39 cellular contexts compared by ENCODE assay signal in genomic region chr7:153440781-153441180, GRCh38.
"Had no signal": no experiment of that assay in that cellular context is flagged by ENCODE, and none has a peak within 500 bp of the region (broad histone marks: within the 10 kb centered on the region; RNA-seq: fewer than 3 reads in every experiment).

No MANE protein-coding gene starts in this region.

- FAIRE-seq: TTC549 had no signal

- H3K9me3 Mint-ChIP-seq: activated naive CD8-positive, alpha-beta T cell treated with anti-CD3 and anti-CD28 coated beads, Interleukin-2, amount 10 ng/mL, durations not matched to agents 7 days and 5 days had no signal

- H3K4me1 ChIP-seq: ascending aorta had no signal

- H3K4me3 Mint-ChIP-seq: activated CD4-positive, alpha-beta memory T cell treated with anti-CD3 and anti-CD28 coated beads, Interleukin-2, amount 10 ng/mL, durations not matched to agents 7 days and 5 days; activated CD4-positive, alpha-beta T cell treated with anti-CD3 and anti-CD28 coated beads for 36 hours; activated CD4-positive, alpha-beta T cell treated with anti-CD3 and anti-CD28 coated beads, Interleukin-2, amount 10 ng/mL, durations not matched to agents 7 days and 5 days; activated CD8-positive, alpha-beta memory T cell treated with anti-CD3 and anti-CD28 coated beads, Interleukin-2, amount 10 ng/mL, durations not matched to agents 7 days and 5 days; activated CD8-positive, alpha-beta T cell treated with anti-CD3 and anti-CD28 coated beads, Interleukin-2, amount 10 ng/mL, durations not matched to agents 7 days and 5 days; activated naive CD4-positive, alpha-beta T cell treated with anti-CD3 and anti-CD28 coated beads, Interleukin-2, amount 10 ng/mL, durations not matched to agents 7 days and 5 days; activated naive CD4-positive, alpha-beta T cell treated with anti-CD3 and anti-CD28 coated beads, Interleukin-2, amount 50 U/mL, for 24 hours; activated naive CD8-positive, alpha-beta T cell; activated naive CD8-positive, alpha-beta T cell treated with anti-CD3 and anti-CD28 coated beads, Interleukin-2, amount 10 ng/mL, durations not matched to agents 7 days and 5 days; activated naive CD8-positive, alpha-beta T cell treated with anti-CD3 and anti-CD28 coated beads, Interleukin-2, amount 50 U/mL, for 24 hours; activated T-cell treated with anti-CD3 and anti-CD28 coated beads, Interleukin-2, amount 50 U/mL, for 24 hours; brain; central memory CD8-positive, alpha-beta T cell; T-helper 1 cell treated with Interleukin-12 subunit alpha and Interleukin-12 subunit beta and Interleukin-4 antibody, amounts not matched to agents 30 μg/mL and 1 μg/mL, for 36 hours; T-helper 2 cell treated with Interferon-gamma antibody and Interleukin-4, amounts not matched to agents 5 μg/mL and 100 μg/mL, for 36 hours; WTC11 had no signal

- ATAC-seq: activated CD4-positive, alpha-beta T cell treated with anti-CD3 and anti-CD28 coated beads for 36 hours; activated CD4-positive, CD25-positive, alpha-beta regulatory T cell treated with anti-CD3 and anti-CD28 coated beads, Interleukin-2, amount 50 U/mL, for 24 hours; activated CD8-positive, alpha-beta memory T cell treated with anti-CD3 and anti-CD28 coated beads, Interleukin-2, amount 10 ng/mL, durations not matched to agents 7 days and 5 days; activated CD8-positive, alpha-beta T cell treated with anti-CD3 and anti-CD28 coated beads, Interleukin-2, amount 10 ng/mL, durations not matched to agents 7 days and 5 days; activated naive CD8-positive, alpha-beta T cell treated with anti-CD3 and anti-CD28 coated beads, Interleukin-2, amount 50 U/mL, for 24 hours; WTC11 had no signal

- DNase-seq: activated CD4-positive, alpha-beta memory T cell treated with anti-CD3 and anti-CD28 coated beads, Interleukin-2, amount 10 ng/mL, durations not matched to agents 7 days and 5 days; activated CD4-positive, alpha-beta T cell treated with anti-CD3 and anti-CD28 coated beads for 1 hour; activated CD4-positive, alpha-beta T cell treated with anti-CD3 and anti-CD28 coated beads for 36 hours; activated CD4-positive, alpha-beta T cell treated with anti-CD3 and anti-CD28 coated beads for 48 hours; activated CD4-positive, alpha-beta T cell treated with anti-CD3 and anti-CD28 coated beads, Interleukin-2, amount 10 ng/mL, durations not matched to agents 7 days and 5 days; activated CD4-positive, alpha-beta T cell treated with anti-CD3 and anti-CD28 coated beads, Interleukin-2, amount 50 U/mL, for 48 hours; activated CD4-positive, CD25-positive, alpha-beta regulatory T cell; activated CD8-positive, alpha-beta memory T cell treated with anti-CD3 and anti-CD28 coated beads for 24 hours; activated CD8-positive, alpha-beta memory T cell treated with anti-CD3 and anti-CD28 coated beads, Interleukin-2, amount 10 ng/mL, durations not matched to agents 7 days and 5 days; activated CD8-positive, alpha-beta memory T cell treated with anti-CD3 and anti-CD28 coated beads, Interleukin-2, amount 50 U/mL, for 48 hours; activated CD8-positive, alpha-beta T cell treated with anti-CD3 and anti-CD28 coated beads, Interleukin-2, amount 10 ng/mL, durations not matched to agents 7 days and 5 days; activated effector memory CD4-positive, alpha-beta T cell treated with Interleukin-2 at 50 U/mL for 16 hours; activated gamma-delta T cell; activated naive CD4-positive, alpha-beta T cell treated with anti-CD3 and anti-CD28 coated beads, Interleukin-2, amount 10 ng/mL, durations not matched to agents 7 days and 5 days; activated naive CD4-positive, alpha-beta T cell treated with Interleukin-2 at 50 U/mL for 16 hours; activated naive CD8-positive, alpha-beta T cell treated with anti-CD3 and anti-CD28 coated beads, Interleukin-2, amount 10 ng/mL, durations not matched to agents 7 days and 5 days; activated naive CD8-positive, alpha-beta T cell treated with anti-CD3 and anti-CD28 coated beads, Interleukin-2, amount 50 U/mL, for 24 hours; activated T-cell treated with anti-CD3 and anti-CD28 coated beads, Interleukin-2, amount 50 U/mL, for 24 hours; activated T-cell treated with anti-CD3 and anti-CD28 coated beads, Interleukin-2, amount 50 U/mL, for 48 hours; amygdala; anterior cingulate cortex; caudate nucleus; SW 1271; T-helper 1 cell; T-helper 2 cell; T-helper 9 cell; WERI-Rb-1 had no signal

- H3K4me3 ChIP-seq: ascending aorta, cardiac muscle cell had no signal

- H3K27me3 ChIP-seq: ascending aorta, cardiac muscle cell had no signal

- H3K4me1 Mint-ChIP-seq: activated CD4-positive, alpha-beta memory T cell treated with anti-CD3 and anti-CD28 coated beads, Interleukin-2, amount 10 ng/mL, durations not matched to agents 7 days and 5 days; activated CD4-positive, alpha-beta T cell treated with anti-CD3 and anti-CD28 coated beads for 36 hours; activated CD4-positive, alpha-beta T cell treated with anti-CD3 and anti-CD28 coated beads, Interleukin-2, amount 10 ng/mL, durations not matched to agents 7 days and 5 days; activated CD8-positive, alpha-beta memory T cell treated with anti-CD3 and anti-CD28 coated beads, Interleukin-2, amount 10 ng/mL, durations not matched to agents 7 days and 5 days; activated naive CD4-positive, alpha-beta T cell treated with anti-CD3 and anti-CD28 coated beads, Interleukin-2, amount 10 ng/mL, durations not matched to agents 7 days and 5 days; activated naive CD4-positive, alpha-beta T cell treated with anti-CD3 and anti-CD28 coated beads, Interleukin-2, amount 50 U/mL, for 24 hours; activated naive CD8-positive, alpha-beta T cell treated with anti-CD3 and anti-CD28 coated beads, Interleukin-2, amount 10 ng/mL, durations not matched to agents 7 days and 5 days; activated naive CD8-positive, alpha-beta T cell treated with anti-CD3 and anti-CD28 coated beads, Interleukin-2, amount 50 U/mL, for 24 hours; brain; central memory CD8-positive, alpha-beta T cell; WTC11 had no signal

- H3K36me3 Mint-ChIP-seq: activated CD8-positive, alpha-beta memory T cell treated with anti-CD3 and anti-CD28 coated beads, Interleukin-2, amount 10 ng/mL, durations not matched to agents 7 days and 5 days; activated naive CD4-positive, alpha-beta T cell treated with anti-CD3 and anti-CD28 coated beads, Interleukin-2, amount 10 ng/mL, durations not matched to agents 7 days and 5 days; activated naive CD4-positive, alpha-beta T cell treated with anti-CD3 and anti-CD28 coated beads, Interleukin-2, amount 50 U/mL, for 24 hours; activated naive CD8-positive, alpha-beta T cell; activated naive CD8-positive, alpha-beta T cell treated with anti-CD3 and anti-CD28 coated beads, Interleukin-2, amount 10 ng/mL, durations not matched to agents 7 days and 5 days; brain had no signal

- H3K27ac ChIP-seq: ascending aorta, cardiac muscle cell, WERI-Rb-1 had no signal

- H3K27me3 Mint-ChIP-seq: activated CD4-positive, alpha-beta memory T cell treated with anti-CD3 and anti-CD28 coated beads, Interleukin-2, amount 10 ng/mL, durations not matched to agents 7 days and 5 days; activated CD4-positive, alpha-beta T cell treated with anti-CD3 and anti-CD28 coated beads for 36 hours; activated CD4-positive, alpha-beta T cell treated with anti-CD3 and anti-CD28 coated beads, Interleukin-2, amount 10 ng/mL, durations not matched to agents 7 days and 5 days; activated CD8-positive, alpha-beta memory T cell treated with anti-CD3 and anti-CD28 coated beads, Interleukin-2, amount 10 ng/mL, durations not matched to agents 7 days and 5 days; activated naive CD4-positive, alpha-beta T cell treated with anti-CD3 and anti-CD28 coated beads, Interleukin-2, amount 10 ng/mL, durations not matched to agents 7 days and 5 days; activated naive CD4-positive, alpha-beta T cell treated with anti-CD3 and anti-CD28 coated beads, Interleukin-2, amount 50 U/mL, for 24 hours; activated naive CD8-positive, alpha-beta T cell treated with anti-CD3 and anti-CD28 coated beads, Interleukin-2, amount 10 ng/mL, durations not matched to agents 7 days and 5 days; activated naive CD8-positive, alpha-beta T cell treated with anti-CD3 and anti-CD28 coated beads, Interleukin-2, amount 50 U/mL, for 24 hours; activated T-cell treated with anti-CD3 and anti-CD28 coated beads, Interleukin-2, amount 50 U/mL, for 24 hours; central memory CD8-positive, alpha-beta T cell had no signal

- H3K27ac Mint-ChIP-seq: activated CD4-positive, alpha-beta memory T cell treated with anti-CD3 and anti-CD28 coated beads, Interleukin-2, amount 10 ng/mL, durations not matched to agents 7 days and 5 days; activated CD4-positive, alpha-beta T cell treated with anti-CD3 and anti-CD28 coated beads for 36 hours; activated CD4-positive, alpha-beta T cell treated with anti-CD3 and anti-CD28 coated beads, Interleukin-2, amount 10 ng/mL, durations not matched to agents 7 days and 5 days; activated CD8-positive, alpha-beta memory T cell treated with anti-CD3 and anti-CD28 coated beads, Interleukin-2, amount 10 ng/mL, durations not matched to agents 7 days and 5 days; activated CD8-positive, alpha-beta T cell treated with anti-CD3 and anti-CD28 coated beads, Interleukin-2, amount 10 ng/mL, durations not matched to agents 7 days and 5 days; activated naive CD4-positive, alpha-beta T cell treated with anti-CD3 and anti-CD28 coated beads, Interleukin-2, amount 10 ng/mL, durations not matched to agents 7 days and 5 days; activated naive CD4-positive, alpha-beta T cell treated with anti-CD3 and anti-CD28 coated beads, Interleukin-2, amount 50 U/mL, for 24 hours; activated naive CD8-positive, alpha-beta T cell; activated naive CD8-positive, alpha-beta T cell treated with anti-CD3 and anti-CD28 coated beads, Interleukin-2, amount 10 ng/mL, durations not matched to agents 7 days and 5 days; activated naive CD8-positive, alpha-beta T cell treated with anti-CD3 and anti-CD28 coated beads, Interleukin-2, amount 50 U/mL, for 24 hours; activated T-cell treated with anti-CD3 and anti-CD28 coated beads, Interleukin-2, amount 50 U/mL, for 24 hours; activated T-helper 2 cell treated with anti-CD3 and anti-CD28 coated beads, Interferon-gamma antibody, Interleukin-2, Interleukin-4, amounts not matched to agents 10 μg/mL and 5 μg/mL and 100 μg/mL, durations not matched to agents 14 hours and 24 hours and 36 hours; T-helper 1 cell treated with Interleukin-12 subunit alpha and Interleukin-12 subunit beta and Interleukin-4 antibody, amounts not matched to agents 30 μg/mL and 1 μg/mL, for 36 hours; T-helper 2 cell treated with Interferon-gamma antibody and Interleukin-4, amounts not matched to agents 5 μg/mL and 100 μg/mL, for 36 hours; WTC11 had no signal

- H3K9me3 ChIP-seq: ascending aorta had no signal

- H3K36me3 ChIP-seq: ascending aorta, cardiac muscle cell, WERI-Rb-1 had no signal
